Comparison of ENCODE assay signal across 15 cellular contexts in the genomic region with DNA sequence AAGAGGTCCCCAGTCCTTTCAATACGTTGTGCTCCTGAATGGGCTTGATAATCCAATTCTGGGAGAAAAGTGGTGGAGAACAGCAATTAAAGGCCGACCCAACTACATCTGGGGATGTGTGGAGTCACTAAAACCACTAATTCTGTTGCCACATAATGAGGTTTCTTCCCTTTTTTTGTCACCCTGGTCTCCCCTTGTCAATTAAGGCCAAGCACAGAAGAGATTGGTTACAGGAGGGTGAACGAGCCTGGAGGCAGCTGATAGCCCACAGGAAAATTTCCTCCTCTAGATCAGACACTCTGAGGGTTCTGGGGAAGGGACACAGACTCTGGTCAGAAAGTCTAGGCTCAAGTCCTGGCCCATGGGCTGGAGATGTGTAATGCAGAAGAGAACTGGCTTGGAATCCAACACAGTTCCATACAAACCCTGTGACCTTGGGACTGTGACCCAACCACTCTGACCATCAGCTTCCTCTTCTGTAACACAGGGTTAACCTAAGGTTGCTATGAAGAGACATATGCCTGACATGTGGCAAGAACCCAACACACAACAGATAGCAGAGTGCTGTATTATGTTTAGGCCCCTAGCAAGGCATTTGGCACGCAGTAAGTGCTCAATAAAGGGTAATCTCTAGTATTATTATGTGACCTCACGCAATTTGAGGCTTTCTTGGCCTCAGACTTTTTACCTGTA.
DNase-seq lines count a peak whose midpoint lies in the region; ATAC-seq and TF ChIP-seq lines count a peak whose summit lies in the region.
"Had no signal": no experiment of that assay in that cellular context is flagged by ENCODE, and none has a peak within 500 bp of the region (broad histone marks: within the 10 kb centered on the region; RNA-seq: fewer than 3 reads in every experiment).

No MANE protein-coding gene starts in this region.

- POLR2A ChIA-PET in CD4-positive, alpha-beta T cell (lab: Charles Lee) = no interaction called here
- POLR2A ChIA-PET in Caco-2 (lab: Charles Lee) = no interaction called here

- H3K9me3 Mint-ChIP-seq in brain (peaks cover 0 to 9% (median 6%) of the 10 kb centered on the region in 5 experiments), Caco-2 (ENCODE audit: unreplicated experiment) (no peaks in the 10 kb centered on the region)
- peaks cover 5% of the 10 kb centered on the region for H3K9me3 Mint-ChIP-seq in CD4-positive, alpha-beta T cell

- H3K27me3 Mint-ChIP-seq in brain (peaks cover 10% of the 10 kb centered on the region), Caco-2 (ENCODE audit: insufficient read depth, unreplicated experiment) (peaks cover 5% of the 10 kb centered on the region)
- no peaks in the 10 kb centered on the region for H3K27me3 Mint-ChIP-seq in CD4-positive, alpha-beta T cell

- H3K9me3 ChIP-seq in sigmoid colon = peaks cover 0 to 4% (median 0%) of the 10 kb centered on the region in 4 donors
- H3K9me3 ChIP-seq in CD4-positive, alpha-beta T cell (ENCODE audit: control insufficient read depth, low read length) = no peaks in the 10 kb centered on the region
- no peaks in the 10 kb centered on the region for H3K9me3 ChIP-seq in Caco-2

- ATAC-seq in CD4-positive, alpha-beta T cell (ENCODE audit: poor library complexity) = no peak
- no peak for ATAC-seq in esophagus mucosa

- no peaks in the 10 kb centered on the region for H3K36me3 ChIP-seq in sigmoid colon
- H3K36me3 ChIP-seq in Caco-2 (ENCODE audit: control insufficient read depth, insufficient read depth, low read length) = no peaks in the 10 kb centered on the region

- CTCF ChIA-PET in CD4-positive, alpha-beta T cell (lab: Charles Lee) = no interaction called here
- CTCF ChIA-PET in Caco-2 (lab: Charles Lee) = no interaction called here

- no peak for TF ChIP-seq CTCF in HL-60 (IDR thresholded peaks at IDR 0.05; ENCODE audit: insufficient read depth, low read length)
- no peak for TF ChIP-seq CTCF in brain (conservative IDR thresholded peaks at IDR 0.05)
- no peak for TF ChIP-seq CTCF in sigmoid colon (IDR thresholded peaks at IDR 0.05)
- no peak for TF ChIP-seq CTCF in CD4-positive, alpha-beta T cell (IDR thresholded peaks at IDR 0.05)
- no peak for TF ChIP-seq CTCF in Caco-2 (IDR thresholded peaks at IDR 0.05; ENCODE audit: insufficient read depth in 1 of 2, low read depth in 1 of 2, low read length in 1 of 2, severe bottlenecking in 1 of 2, unreplicated experiment in 1 of 2)

- peak overlapping the region in 3 of 5 experiments; percentile 83 to 86 (median 85) for H3K27ac Mint-ChIP-seq in brain
- H3K27ac Mint-ChIP-seq in CD4-positive, alpha-beta T cell = no peak overlapping the region
- no peak overlapping the region for H3K27ac Mint-ChIP-seq in Caco-2 (ENCODE audit: unreplicated experiment)
- H3K27ac Mint-ChIP-seq: CD4-positive, alpha-beta memory T cell had no signal

- H3K27ac ChIP-seq in HL-60 (replicated peaks) = peak overlapping the region; percentile 36
- no peak overlapping the region for H3K27ac ChIP-seq in sigmoid colon
- H3K27ac ChIP-seq in CD4-positive, alpha-beta T cell (ENCODE audit: low read depth, low read length) = no peak overlapping the region

- intact Hi-C loops in sigmoid colon (cut with DNase I) (no loop called here), Caco-2 (cut with micrococcal nuclease; ENCODE audit: unreplicated experiment) (no loop called here)
- intact Hi-C loops in CD4-positive, alpha-beta T cell (cut with DNase I, micrococcal nuclease) = no loop called here

- TF ChIP-seq POLR2A in sigmoid colon (IDR thresholded peaks at IDR 0.05) = no peak

- no peak for TF ChIP-seq EP300 in sigmoid colon (IDR thresholded peaks at IDR 0.05)

- H3K4me1 Mint-ChIP-seq in brain = peaks cover 33% of the 10 kb centered on the region
- H3K4me1 Mint-ChIP-seq in CD4-positive, alpha-beta T cell (ENCODE audit: low read depth) = no peaks in the 10 kb centered on the region
- no peaks in the 10 kb centered on the region for H3K4me1 Mint-ChIP-seq in Caco-2 (ENCODE audit: low read depth, unreplicated experiment)
- H3K4me1 Mint-ChIP-seq: CD4-positive, alpha-beta memory T cell had no signal

- WGBS in sigmoid colon, 2 donors = 68 to 79% methylated on average over 5 of the region's 5 CpGs

- BruUV-seq in Caco-2 (replicated peaks; lab: Mats Ljungman, UMichigan) = no TSS peak

- H3K4me3 Mint-ChIP-seq in brain = no peak overlapping the region
- no peak overlapping the region for H3K4me3 Mint-ChIP-seq in CD4-positive, alpha-beta T cell
- H3K4me3 Mint-ChIP-seq in Caco-2 (ENCODE audit: unreplicated experiment) = no peak overlapping the region
- H3K4me3 Mint-ChIP-seq: CD4-positive, alpha-beta memory T cell had no signal

- peak; percentile 54 to 86 for DNase-seq in HL-60 (ENCODE audit: low read depth in 1 of 2, low spot score in 1 of 2)
- peak; percentile 78 to 94 for DNase-seq in NOMO-1 (lab: John Stamatoyannopoulos, UW; ENCODE audit: unreplicated experiment in 2 of 2)
- peak; percentile 14 for DNase-seq in sigmoid colon
- no peak for DNase-seq in CD4-positive, alpha-beta T cell
- no peak for DNase-seq in Caco-2
- DNase-seq: ACHN; CD4-positive, alpha-beta memory T cell; DMS79; NCI-H1092; NCI-H146; NCI-H2081 treated with DMSO at 0.1 percent for 48 hours; NCI-H510A treated with DMSO at 0.1 percent for 48 hours; SHP77 had no signal

- H3K27me3 ChIP-seq in HL-60 (ENCODE audit: insufficient read depth, poor library complexity, severe bottlenecking) (no peaks in the 10 kb centered on the region), sigmoid colon (no peaks in the 10 kb centered on the region), Caco-2 (replicated peaks; ENCODE audit: control insufficient read depth, insufficient read depth, low read length) (peaks cover 1% of the 10 kb centered on the region; the same call in 1 of the 2 replicates)
- no peaks in the 10 kb centered on the region for H3K27me3 ChIP-seq in CD4-positive, alpha-beta T cell (ENCODE audit: control insufficient read depth, insufficient read depth, low read length)

- H3K4me1 ChIP-seq in sigmoid colon = no peaks in the 10 kb centered on the region
- no peaks in the 10 kb centered on the region for H3K4me1 ChIP-seq in Caco-2

- no peak overlapping the region for H3K4me3 ChIP-seq in HL-60 (replicated peaks; ENCODE audit: insufficient read depth, low read length)
- H3K4me3 ChIP-seq in sigmoid colon = no peak overlapping the region
- H3K4me3 ChIP-seq in Caco-2 (ENCODE audit: low read depth, low read length) = no peak overlapping the region

- H3K36me3 Mint-ChIP-seq in brain = no peaks in the 10 kb centered on the region
- no peaks in the 10 kb centered on the region for H3K36me3 Mint-ChIP-seq in CD4-positive, alpha-beta T cell (ENCODE audit: low read depth)
- H3K36me3 Mint-ChIP-seq in Caco-2 (ENCODE audit: insufficient read depth, unreplicated experiment) = no peaks in the 10 kb centered on the region

Comparison
In these comparisons a context has a peak if more than half of its experiments do, and no peak if none do; other contexts are left out.
1. DNase-seq: peak in HL-60 (2 of 2), NOMO-1 (2 of 2) and sigmoid colon (single experiment); none in CD4-positive, alpha-beta T cell (0 of 10) and Caco-2 (0 of 2).
2. H3K27ac Mint-ChIP-seq: peak in brain (3 of 5); none in CD4-positive, alpha-beta T cell (single experiment) and Caco-2 (single experiment).